In genomic region chr3:15858547-15859506, GRCh38 we compare ENCODE assay signal across 1 cellular context.
A peak's percentile ranks its signal among the peaks of the same experiment; 100 is the strongest.
TF ChIP-seq lines count a peak whose summit lies in the region.

No MANE protein-coding gene starts in this region.

TF ChIP-seq in HepG2, 621 proteins besides CTCF, POLR2A, EP300 and RAD21 (continued from another document and continues in another):
- no peak for TF ChIP-seq HNF1B (CRISPR knock-in tag; IDR thresholded peaks at IDR 0.05)
- peak; percentile 65 for TF ChIP-seq PHF8 (CRISPR knock-in tag; IDR thresholded peaks at IDR 0.05)
- peak; percentile 59; the same call in 1 of the 2 replicates for TF ChIP-seq ELF4 (CRISPR knock-in tag; IDR thresholded peaks at IDR 0.05; ENCODE audit: borderline replicate concordance)
- peak; percentile 91 for TF ChIP-seq MXD4 (CRISPR knock-in tag; IDR thresholded peaks at IDR 0.05)
- peak; percentile 67 for TF ChIP-seq NCOA2 (CRISPR knock-in tag; IDR thresholded peaks at IDR 0.05)
- TF ChIP-seq ZNF180 (CRISPR knock-in tag; IDR thresholded peaks at IDR 0.05; ENCODE audit: borderline replicate concordance, low read depth), result no peak
- TF ChIP-seq ZNF343 (CRISPR knock-in tag; IDR thresholded peaks at IDR 0.05), result 0 out of 2 replicates have a peak, but pooled peaks have one; percentile 78
- TF ChIP-seq ZBTB20 (CRISPR knock-in tag; IDR thresholded peaks at IDR 0.05; ENCODE audit: borderline replicate concordance, low read depth), result peak; percentile 72; the same call in 1 of the 2 replicates
- TF ChIP-seq IRX3 (CRISPR knock-in tag; IDR thresholded peaks at IDR 0.05; ENCODE audit: borderline replicate concordance, low read depth), result no peak
- no peak; the same call in 1 of the 2 replicates for TF ChIP-seq ZNF83 (CRISPR knock-in tag; IDR thresholded peaks at IDR 0.05; ENCODE audit: borderline replicate concordance)
- TF ChIP-seq IKZF1 (IDR thresholded peaks at IDR 0.05), result no peak
- peak; percentile 71; the same call in 1 of the 2 replicates for TF ChIP-seq ZNF317 (CRISPR knock-in tag; IDR thresholded peaks at IDR 0.05)
- no peak for TF ChIP-seq ZNF382 (CRISPR knock-in tag; IDR thresholded peaks at IDR 0.05; ENCODE audit: borderline replicate concordance)
- TF ChIP-seq CCDC6 (CRISPR knock-in tag; IDR thresholded peaks at IDR 0.05), result no peak
- peak; percentile 51 for TF ChIP-seq TEAD3 (CRISPR knock-in tag; optimal IDR thresholded peaks at IDR 0.05; ENCODE audit: borderline replicate concordance)
- no peak for TF ChIP-seq ZBTB4 (CRISPR knock-in tag; IDR thresholded peaks at IDR 0.05; ENCODE audit: borderline replicate concordance)
- peak; percentile 42; the same call in 1 of the 2 replicates for TF ChIP-seq KDM4B (CRISPR knock-in tag; IDR thresholded peaks at IDR 0.05)
- no peak for TF ChIP-seq HNF1A (IDR thresholded peaks at IDR 0.05; ENCODE audit: low read depth)
- TF ChIP-seq HNF1A (CRISPR knock-in tag; IDR thresholded peaks at IDR 0.05; ENCODE audit: borderline replicate concordance), result 0 out of 2 replicates have a peak, but pooled peaks have one; percentile 30
- TF ChIP-seq ZNF280D (CRISPR knock-in tag; IDR thresholded peaks at IDR 0.05), result 0 out of 2 replicates have a peak, but pooled peaks have one; percentile 32
- peak; percentile 41; the same call in 1 of the 2 replicates for TF ChIP-seq GMEB1 (CRISPR knock-in tag; IDR thresholded peaks at IDR 0.05; ENCODE audit: borderline replicate concordance)
- TF ChIP-seq ATRX (CRISPR knock-in tag; IDR thresholded peaks at IDR 0.05; ENCODE audit: borderline replicate concordance), result no peak
- peak; percentile 83 for TF ChIP-seq THRA (CRISPR knock-in tag; IDR thresholded peaks at IDR 0.05; ENCODE audit: borderline replicate concordance)
- TF ChIP-seq ZNF138 (CRISPR knock-in tag; IDR thresholded peaks at IDR 0.05; ENCODE audit: low read depth), result peak; percentile 88; the same call in 1 of the 2 replicates
- no peak for TF ChIP-seq ZC3H4 (CRISPR knock-in tag; IDR thresholded peaks at IDR 0.05; ENCODE audit: borderline replicate concordance)
- no peak for TF ChIP-seq AHR (CRISPR knock-in tag; IDR thresholded peaks at IDR 0.05)
- TF ChIP-seq BATF2 (CRISPR knock-in tag; IDR thresholded peaks at IDR 0.05), result no peak
- TF ChIP-seq ZNF782 (CRISPR knock-in tag; IDR thresholded peaks at IDR 0.05; ENCODE audit: borderline replicate concordance), result no peak
- TF ChIP-seq ZBTB14 (CRISPR knock-in tag; IDR thresholded peaks at IDR 0.05), result no peak
- TF ChIP-seq ZNF383 (CRISPR knock-in tag; IDR thresholded peaks at IDR 0.05; ENCODE audit: borderline replicate concordance), result no peak
- no peak for TF ChIP-seq MLLT10 (CRISPR knock-in tag; IDR thresholded peaks at IDR 0.05)
- no peak; the same call in 1 of the 2 replicates for TF ChIP-seq PHF20 (CRISPR knock-in tag; IDR thresholded peaks at IDR 0.05)
- TF ChIP-seq ZNF792 (CRISPR knock-in tag; IDR thresholded peaks at IDR 0.05), result peak; percentile 63; the same call in 1 of the 2 replicates
- no peak; the same call in 1 of the 2 replicates for TF ChIP-seq ZNF333 (CRISPR knock-in tag; IDR thresholded peaks at IDR 0.05; ENCODE audit: borderline replicate concordance)
- TF ChIP-seq ZNF33B (CRISPR knock-in tag; IDR thresholded peaks at IDR 0.05), result 0 out of 2 replicates have a peak, but pooled peaks have one; percentile 72
- TF ChIP-seq RFXANK (CRISPR knock-in tag; IDR thresholded peaks at IDR 0.05), result no peak
- TF ChIP-seq KDM5B (CRISPR knock-in tag; IDR thresholded peaks at IDR 0.05; ENCODE audit: borderline replicate concordance), result peak; percentile 71
- no peak for TF ChIP-seq SNRNP70 (IDR thresholded peaks at IDR 0.05; ENCODE audit: low read depth, low read length)
- TF ChIP-seq DNMT3B (CRISPR knock-in tag; conservative IDR thresholded peaks at IDR 0.05), result no peak; the same call in 1 of the 2 replicates
- TF ChIP-seq HES4 (CRISPR knock-in tag; IDR thresholded peaks at IDR 0.05; ENCODE audit: borderline replicate concordance), result peak; percentile 80; the same call in 1 of the 2 replicates
- TF ChIP-seq ZNF607 (CRISPR knock-in tag; IDR thresholded peaks at IDR 0.05; ENCODE audit: borderline replicate concordance), result peak; percentile 41; the same call in 1 of the 2 replicates
- TF ChIP-seq HHEX (CRISPR knock-in tag; IDR thresholded peaks at IDR 0.05), result 0 out of 2 replicates have a peak, but pooled peaks have one; percentile 41
- 0 out of 2 replicates have a peak, but pooled peaks have one; percentile 25 for TF ChIP-seq ZNF879 (CRISPR knock-in tag; IDR thresholded peaks at IDR 0.05)
- no peak for TF ChIP-seq MBNL3 (CRISPR knock-in tag; conservative IDR thresholded peaks at IDR 0.05)
- TF ChIP-seq FOSL1 (CRISPR knock-in tag; IDR thresholded peaks at IDR 0.05; ENCODE audit: borderline replicate concordance), result no peak
- no peak for TF ChIP-seq DPF2 (CRISPR knock-in tag; IDR thresholded peaks at IDR 0.05; ENCODE audit: borderline replicate concordance, low read depth)
- 0 out of 2 replicates have a peak, but pooled peaks have one; percentile 60 for TF ChIP-seq ZSCAN31 (CRISPR knock-in tag; IDR thresholded peaks at IDR 0.05; ENCODE audit: low read depth)
- TF ChIP-seq ZNF549 (CRISPR knock-in tag; IDR thresholded peaks at IDR 0.05), result no peak
- no peak for TF ChIP-seq PHB2 (IDR thresholded peaks at IDR 0.05; ENCODE audit: partially characterized antibody)
- peak; percentile 85 for TF ChIP-seq ZNF709 (CRISPR knock-in tag; IDR thresholded peaks at IDR 0.05)
- TF ChIP-seq ZNF136 (CRISPR knock-in tag; IDR thresholded peaks at IDR 0.05; ENCODE audit: low read depth), result 0 out of 2 replicates have a peak, but pooled peaks have one; percentile 39
- TF ChIP-seq ZNF121 (CRISPR knock-in tag; IDR thresholded peaks at IDR 0.05), result no peak
